ENCODE assay signal across 24 cellular contexts in the genomic region with DNA sequence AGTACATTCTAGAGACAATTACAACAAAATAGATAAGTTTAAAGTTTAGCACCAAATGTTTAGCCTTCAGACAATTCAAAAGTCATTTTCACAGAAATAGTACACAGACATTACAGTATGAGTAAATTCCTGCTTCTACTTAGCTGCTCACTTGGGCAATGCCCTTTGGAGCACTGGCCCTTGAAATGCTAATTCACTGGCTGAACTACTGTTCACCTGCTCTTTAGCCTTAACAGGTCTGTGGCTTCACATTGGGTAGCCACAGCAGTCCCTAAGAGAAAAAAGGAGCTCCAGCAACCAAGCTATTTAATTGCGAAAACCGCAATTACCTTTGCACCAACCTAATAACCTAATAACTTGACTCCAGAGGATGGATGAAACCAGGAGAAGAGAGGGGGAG.
"Had no signal": no experiment of that assay in that cellular context is flagged by ENCODE, and none has a peak within 500 bp of the region (broad histone marks: within the 10 kb centered on the region; RNA-seq: fewer than 3 reads in every experiment).

No MANE protein-coding gene starts in this region.

- FAIRE-seq: RCC 7860 had no signal

- H3K9ac ChIP-seq: KMS-11 had no signal

- H3K4me2 ChIP-seq: KMS-11 had no signal

- ATAC-seq: activated CD8-positive, alpha-beta T cell treated with anti-CD3 and anti-CD28 coated beads, Interleukin-2, amount 10 ng/mL, durations not matched to agents 7 days and 5 days; PC-3 had no signal

- H3K4me3 ChIP-seq: breast epithelium, MG63 had no signal

- H3K36me3 ChIP-seq: MG63 had no signal

- H3K27me3 ChIP-seq: breast epithelium, MG63 had no signal

- DNase-seq: activated CD4-positive, alpha-beta T cell treated with anti-CD3 and anti-CD28 coated beads for 48 hours; activated CD4-positive, alpha-beta T cell treated with anti-CD3 and anti-CD28 coated beads, Interleukin-2, amount 50 U/mL, for 4 hours; activated CD4-positive, CD25-positive, alpha-beta regulatory T cell treated with anti-CD3 and anti-CD28 coated beads, Interleukin-2, amount 50 U/mL, for 72 hours; activated CD8-positive, alpha-beta memory T cell treated with anti-CD3 and anti-CD28 coated beads, Interleukin-2, amount 50 U/mL, for 48 hours; activated CD8-positive, alpha-beta T cell treated with anti-CD3 and anti-CD28 coated beads, Interleukin-2, amount 10 ng/mL, durations not matched to agents 7 days and 5 days; activated naive CD4-positive, alpha-beta T cell treated with anti-CD3 and anti-CD28 coated beads, Interleukin-2, amount 50 U/mL, for 16 hours; activated T-cell treated with anti-CD3 and anti-CD28 coated beads, Interleukin-2, amount 50 U/mL, for 1 hour; aorta; caudate nucleus; MG63; MV-4-11; NCI-H1092 treated with DMSO at 0.1 percent for 48 hours; NCI-H1417 treated with DMSO at 0.1 percent for 48 hours; NCI-H187 treated with DMSO at 0.1 percent for 48 hours; NCI-H2081 treated with DMSO at 0.1 percent for 48 hours; NCI-H345; NCI-H510A; NCI-H526 treated with DMSO at 0.1 percent for 48 hours; NCI-H82; PC-3; SHP77 treated with DMSO at 0.1 percent for 48 hours had no signal

- H3K4me1 ChIP-seq: breast epithelium had no signal

- H3K9me3 ChIP-seq: breast epithelium, MG63 had no signal

- H3K27ac ChIP-seq: breast epithelium, KMS-11 had no signal
